13 cellular contexts compared by ENCODE assay signal in the genomic region with DNA sequence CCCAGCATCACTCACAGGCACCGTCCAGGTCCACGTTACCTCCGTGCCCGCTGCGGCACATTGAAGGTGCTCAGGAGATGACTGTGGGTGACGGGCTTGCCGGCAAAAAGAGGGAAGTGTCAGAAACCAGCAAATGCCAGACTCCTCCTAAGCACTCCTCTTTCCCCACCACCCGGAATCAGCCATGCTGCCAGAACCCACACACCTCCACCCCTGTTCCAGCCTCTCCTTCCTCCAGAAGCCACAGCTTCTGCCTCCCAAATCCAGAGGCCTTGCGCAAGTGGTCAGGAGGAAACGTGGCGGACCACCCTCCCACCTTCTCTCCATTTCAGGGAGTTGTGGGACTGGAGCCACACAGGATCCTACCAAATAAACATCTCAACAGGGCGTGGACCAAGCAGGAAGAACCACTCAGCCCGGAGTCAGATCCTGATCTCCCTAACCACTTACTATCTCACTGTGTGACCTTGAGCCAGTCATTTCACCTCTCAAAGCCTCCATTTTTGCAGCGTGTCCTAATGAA. TPM values are rescaled to one million over a fixed set of nuclear protein-coding genes. Genes with fewer than 3 reads are reported as not detected.
DNase-seq lines count a peak whose midpoint lies in the region; ATAC-seq, FAIRE-seq and TF ChIP-seq lines count a peak whose summit lies in the region.
"Had no signal": no experiment of that assay in that cellular context is flagged by ENCODE, and none has a peak within 500 bp of the region (broad histone marks: within the 10 kb centered on the region; RNA-seq: fewer than 3 reads in every experiment).

No MANE protein-coding gene starts in this region.

- SMC1A ChIA-PET in GM12878 (lab: Charles Lee; ENCODE audit: uncharacterized antibody, unreplicated experiment): interaction anchor here (0.6 to 3.0 kb wide), 17 partner anchors 9 to 141 kb away, joined by 3 to 15 read pairs (median 4); no protein-coding TSS in a partner anchor

- no peak overlapping the region for H3K4me3 Mint-ChIP-seq in nephron progenitor cell
- H3K4me3 Mint-ChIP-seq: activated CD4-positive, alpha-beta memory T cell treated with anti-CD3 and anti-CD28 coated beads for 36 hours had no signal

- peak; percentile 19 for TF ChIP-seq POLR2A in GM18505 (IDR thresholded peaks at IDR 0.05; ENCODE audit: borderline replicate concordance, extremely low read depth, insufficient read depth, insufficient read length)
- TF ChIP-seq POLR2A in GM12878 (IDR thresholded peaks at IDR 0.05; ENCODE audit: low read depth, low read length): no peak; the same call in 1 of the 2 replicates
- no peak for TF ChIP-seq POLR2A in breast epithelium (IDR thresholded peaks at IDR 0.05)

- no peak for TF ChIP-seq RAD21 in GM12878 (IDR thresholded peaks at IDR 0.05; ENCODE audit: insufficient read depth, low read depth, low read length)

- H3K4me1 ChIP-seq in MM.1S (ENCODE audit: low read length): peaks cover 92% of the 10 kb centered on the region
- peaks cover 23% of the 10 kb centered on the region for H3K4me1 ChIP-seq in GM12878 (ENCODE audit: control insufficient read depth, insufficient read depth, low read length)
- H3K4me1 ChIP-seq in breast epithelium: no peaks in the 10 kb centered on the region

- no TSS peak for BruUV-seq in GM12878 (replicated peaks; lab: Mats Ljungman, UMichigan)

- H3F3A ChIP-seq in MM.1S (ENCODE audit: insufficient read depth, low read length): peaks cover 60% of the 10 kb centered on the region

- H3K36me3 ChIP-seq in MM.1S (replicated peaks; ENCODE audit: insufficient read depth, low read length) (peaks cover 10% of the 10 kb centered on the region; the same call in 1 of the 2 replicates), GM12878 (ENCODE audit: control insufficient read depth in 2 of 2, insufficient read depth in 2 of 2, low read length in 1 of 2) (peaks cover 9 to 26% of the 10 kb centered on the region in 2 experiments; a peak in 3 of 4 replicates), breast epithelium (no peaks in the 10 kb centered on the region)

- POLR2A ChIA-PET in GM12878 (lab: Charles Lee): interaction anchor here (0.5 to 2.1 kb wide), 4 partner anchors 30 to 140 kb away, joined by 3 to 5 read pairs (median 4); no protein-coding TSS in a partner anchor

- no peak for TF ChIP-seq EP300 in GM12878 (IDR thresholded peaks at IDR 0.05; ENCODE audit: borderline replicate concordance in 1 of 2, control insufficient read depth in 1 of 2, low read depth in 2 of 2, low read length in 2 of 2)

- H3K27ac ChIP-seq in MM.1S (ENCODE audit: low read length): peak overlapping the region; percentile 93
- peak overlapping the region; percentile 34 for H3K27ac ChIP-seq in GM12878 (ENCODE audit: control insufficient read depth, insufficient read depth)
- H3K27ac ChIP-seq in breast epithelium: no peak overlapping the region
- H3K27ac ChIP-seq: epithelial cell of prostate had no signal

- in situ Hi-C loops in GM12878 (cut with MboI): no loop called here

- peaks cover 83% of the 10 kb centered on the region for H3K4me1 Mint-ChIP-seq in nephron progenitor cell

- no peak for DNase-seq in MM.1S
- DNase-seq in GM12878 (ENCODE audit: low read depth, low spot score): no peak
- DNase-seq in nephron progenitor cell: no peak
- DNase-seq in NCI-H446 treated with DMSO at 0.1 percent for 48 hours (lab: John Stamatoyannopoulos, UW): no peak
- no peak for DNase-seq in stimulated activated CD4-positive, alpha-beta T cell treated with anti-CD3 and anti-CD28 coated beads, Interleukin-2, amount 100 ng/mL, for 48 hours
- DNase-seq in breast epithelium (ENCODE audit: low spot score in 2 of 2): no peak
- DNase-seq: activated CD4-positive, alpha-beta memory T cell treated with anti-CD3 and anti-CD28 coated beads for 36 hours; activated gamma-delta T cell treated with Interleukin-2 at 50 U/mL for 16 hours; hypothalamus; NCI-H2171 treated with DMSO at 0.1 percent for 48 hours had no signal

- FAIRE-seq in GM12878 (lab: Jason Lieb, UNC): no peak

- H3K79me2 ChIP-seq in MM.1S (ENCODE audit: low read length): peaks cover 69% of the 10 kb centered on the region
- peaks cover 15% of the 10 kb centered on the region for H3K79me2 ChIP-seq in GM12878 (ENCODE audit: control insufficient read depth, insufficient read depth, low read length)

- no peaks in the 10 kb centered on the region for H3K9me2 ChIP-seq in MM.1S (replicated peaks; ENCODE audit: insufficient read depth, low read length)

- 79% methylated on average over 14 of the region's 14 CpGs for WGBS in GM12878 (ENCODE audit: insufficient coverage, insufficient replicate concordance, low lambda C conversion rate, missing lambda C conversion rate)

- H3K9ac ChIP-seq in MM.1S (ENCODE audit: low read length) (peak overlapping the region; percentile 58), GM12878 (ENCODE audit: control insufficient read depth, insufficient read depth, low read length) (no peak overlapping the region)

- H3K4me2 ChIP-seq in MM.1S (ENCODE audit: low read depth, low read length): peak overlapping the region; percentile 74
- peak overlapping the region; percentile 68 for H3K4me2 ChIP-seq in GM12878 (ENCODE audit: control insufficient read depth, insufficient read depth)

- no peak for TF ChIP-seq CTCF in MM.1S (IDR thresholded peaks at IDR 0.05; ENCODE audit: low read length)
- TF ChIP-seq CTCF in GM12878 (IDR thresholded peaks at IDR 0.05 in 2 of 3, conservative IDR thresholded peaks at IDR 0.05 in 1 of 3; ENCODE audit: control insufficient read depth in 2 of 3, extremely low read depth in 1 of 3, insufficient read depth in 1 of 3, low read depth in 3 of 3, low read length in 3 of 3): no peak
- no peak for TF ChIP-seq CTCF in nephron progenitor cell (IDR thresholded peaks at IDR 0.05)
- TF ChIP-seq CTCF in breast epithelium (IDR thresholded peaks at IDR 0.05): no peak

- RAD21 ChIA-PET in GM12878 (lab: Charles Lee; ENCODE audit: unreplicated experiment): interaction anchor here (0.7 to 2.7 kb wide), 11 partner anchors 15 to 260 kb away, joined by 3 to 26 read pairs (median 4); no protein-coding TSS in a partner anchor

- no peaks in the 10 kb centered on the region for H3K9me3 Mint-ChIP-seq in nephron progenitor cell
- H3K9me3 Mint-ChIP-seq: activated CD4-positive, alpha-beta memory T cell treated with anti-CD3 and anti-CD28 coated beads for 36 hours had no signal

- H3K9me3 ChIP-seq in MM.1S (replicated peaks; ENCODE audit: insufficient read depth, low read length) (no peaks in the 10 kb centered on the region), GM12878 (replicated peaks; ENCODE audit: control insufficient read depth, insufficient read depth, low read length) (no peaks in the 10 kb centered on the region), breast epithelium (no peaks in the 10 kb centered on the region)

- 0 out of 2 replicates have a peak overlapping the region, but pooled peaks have one; percentile 4 for H3K4me3 ChIP-seq in MM.1S (ENCODE audit: low read length)
- H3K4me3 ChIP-seq in GM12878: no peak overlapping the region
- H3K4me3 ChIP-seq in breast epithelium: no peak overlapping the region

- CTCF ChIA-PET in GM12878 (lab: Yijun Ruan, JAX): interaction anchor here (1.2 to 1.3 kb wide), 2 partner anchors 13 to 140 kb away, joined by 3 read pairs; no protein-coding TSS in a partner anchor

- H3K27ac Mint-ChIP-seq in nephron progenitor cell: peak overlapping the region; percentile 48
- H3K27ac Mint-ChIP-seq: activated CD4-positive, alpha-beta memory T cell treated with anti-CD3 and anti-CD28 coated beads for 36 hours had no signal

- intact Hi-C loops in GM12878 (cut with micrococcal nuclease; ENCODE audit: unreplicated experiment) (loop anchor here (5.0 to 10.0 kb wide), 4 partner anchors 50 to 243 kb away; no protein-coding TSS in a partner anchor), breast epithelium (cut with DNase I; ENCODE audit: low total_unique reads) (no loop called here)

- H3K27me3 Mint-ChIP-seq in nephron progenitor cell (ENCODE audit: low read depth, poor library complexity): no peaks in the 10 kb centered on the region
- H3K27me3 Mint-ChIP-seq: activated CD4-positive, alpha-beta memory T cell treated with anti-CD3 and anti-CD28 coated beads for 36 hours had no signal

- H4K20me1 ChIP-seq in MM.1S (ENCODE audit: insufficient read depth, low read length) (no peaks in the 10 kb centered on the region), GM12878 (ENCODE audit: control insufficient read depth, insufficient read depth) (no peaks in the 10 kb centered on the region)

- no peak overlapping the region for H2AFZ ChIP-seq in MM.1S (ENCODE audit: low read length)
- H2AFZ ChIP-seq in GM12878 (ENCODE audit: control insufficient read depth, low read depth, low read length): no peak overlapping the region; the same call in 1 of the 2 replicates

- H3K27me3 ChIP-seq in MM.1S (replicated peaks; ENCODE audit: insufficient read depth, low read length) (no peaks in the 10 kb centered on the region), GM12878 (replicated peaks in 1 of 2; ENCODE audit: control insufficient read depth in 2 of 2, insufficient read depth in 2 of 2, low read length in 1 of 2) (no peaks in the 10 kb centered on the region), breast epithelium (no peaks in the 10 kb centered on the region)

- H3K36me3 Mint-ChIP-seq in nephron progenitor cell (ENCODE audit: low read depth): peaks cover 22% of the 10 kb centered on the region

- ATAC-seq in GM18505 (IDR thresholded peaks at IDR 0.05; ENCODE audit: unreplicated experiment): no peak
- ATAC-seq in GM12878: no peak
- no peak for ATAC-seq in HG02840 (IDR thresholded peaks at IDR 0.05; ENCODE audit: low FRiP score, unreplicated experiment)

TF ChIP-seq in GM12878, 131 proteins besides CTCF, POLR2A, EP300 and RAD21 (continues in another document):
- TF ChIP-seq POU2F2 (IDR thresholded peaks at IDR 0.05; ENCODE audit: borderline replicate concordance, low read depth, low read length): 0 out of 3 replicates have a peak, but pooled peaks have one; percentile 1

RNA-seq across cellular contexts. Expression of a gene that starts 33.1 kb away (rescaled TPM):
- 36.4 and 43.3 TPM in 2 replicates for total RNA-seq in GM12878 (2013; cell fraction: nucleolus; rRNA removed)
- total RNA-seq in GM12878 (2014; rRNA removed) (11.7 and 14.8 TPM in 2 replicates), GM12878 (2014; rRNA removed; fragmentation: Illumina TruSeq; extraction: Trizol) (8.4 and 10.3 TPM in 2 replicates), GM12878 (2021) (13.1 and 14.1 TPM in 2 replicates), breast epithelium (10 to 100 TPM; 17.4 to 21.2 (median 20.6) TPM)
- polyA plus RNA-seq in GM12878 (2011; ENCODE audit: low read depth): 2.7 TPM
- polyA plus RNA-seq in GM12878 (2011; rRNA removed) (19.0 and 22.5 TPM in 2 replicates), GM12878 (2014; fragmentation: Illumina TruSeq; extraction: Trizol) (4.3 and 6.4 TPM in 2 replicates), GM12878 (2014; fragmentation: Nextera tagmentation; extraction: Ambion mirVana) (1 to 10 TPM; 1.3 to 1.8 TPM), GM12878 (2014; rRNA removed) (8.6 and 9.7 TPM in 2 replicates), GM12878 (2016; fragmentation: Nextera tagmentation; extraction: Ambion mirVana) (1 to 10 TPM; 2.0 to 3.8 TPM)
- polyA plus RNA-seq in GM12878 (2011; cell fraction: cytosol; rRNA removed): 24.3 and 24.7 TPM in 2 replicates
- 34.6 and 47.7 TPM in 2 replicates for polyA plus RNA-seq in GM12878 (2011; cell fraction: nucleus; rRNA removed)
- polyA plus RNA-seq in GM12878 (2012): 7.3 and 8.5 TPM in 2 replicates
- 28.1 and 47.6 TPM in 2 replicates for polyA minus RNA-seq in GM12878 (2011; rRNA and poly(A)+ RNA removed)
- polyA minus RNA-seq in GM12878 (2011; cell fraction: cytosol; rRNA and poly(A)+ RNA removed): 16.8 and 23.7 TPM in 2 replicates
- polyA minus RNA-seq in GM12878 (2011; cell fraction: nucleus; rRNA and poly(A)+ RNA removed): 23.5 and 38.0 TPM in 2 replicates

Comparison
In these comparisons a context has a peak if more than half of its experiments do, and no peak if none do; other contexts are left out.
1. H3K27ac ChIP-seq: peak in MM.1S (single experiment) and GM12878 (single experiment); none in breast epithelium (0 of 2).